ENCODE assay signal across 15 cellular contexts in the genomic region with DNA sequence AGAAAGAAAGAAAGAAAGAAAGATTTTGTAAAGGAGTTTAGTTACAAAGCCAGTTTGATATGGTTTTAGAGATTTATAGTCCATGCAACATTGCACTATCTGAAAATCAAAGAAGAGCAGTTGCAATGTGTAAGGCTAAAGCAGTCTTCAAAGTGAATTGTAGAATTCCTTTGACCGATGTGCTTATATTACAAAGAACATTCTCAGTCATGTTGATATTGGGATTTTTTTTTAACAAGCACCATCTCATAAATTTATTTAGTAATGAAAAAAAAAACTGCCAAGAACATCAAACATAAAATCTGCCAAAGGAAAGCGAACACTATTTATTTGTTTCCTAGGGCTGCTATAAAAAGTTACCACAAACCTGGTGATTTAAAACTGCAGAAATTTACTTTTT.
DNase-seq lines count a peak whose midpoint lies in the region; ATAC-seq and TF ChIP-seq lines count a peak whose summit lies in the region.
"Had no signal": no experiment of that assay in that cellular context is flagged by ENCODE, and none has a peak within 500 bp of the region (broad histone marks: within the 10 kb centered on the region; RNA-seq: fewer than 3 reads in every experiment).

No MANE protein-coding gene starts in this region.

- H3K14ac ChIP-seq in neuronal stem cell (ENCODE audit: low read length): no peak overlapping the region

- peak; percentile 25 for ATAC-seq in PC-3
- ATAC-seq: CD8-positive, alpha-beta T cell had no signal

- POLR2A ChIA-PET in Caco-2 (lab: Charles Lee): no interaction called here
- POLR2A ChIA-PET in PC-3 (lab: Charles Lee; ENCODE audit: unreplicated experiment): no interaction called here

- peaks cover 17% of the 10 kb centered on the region for H3K9me3 Mint-ChIP-seq in Caco-2 (ENCODE audit: unreplicated experiment)
- H3K9me3 Mint-ChIP-seq: CD8-positive, alpha-beta T cell had no signal

- no peak overlapping the region for H3K4ac ChIP-seq in neuronal stem cell (ENCODE audit: low read length)

- H3K79me2 ChIP-seq in PC-3 (ENCODE audit: low read length): no peaks in the 10 kb centered on the region

- H3K4me1 ChIP-seq in Caco-2 (0 out of 2 replicates have a peak, but pooled peaks cover 4% of the 10 kb centered on the region), PC-3 (ENCODE audit: insufficient read depth, low read length) (peaks cover 48% of the 10 kb centered on the region), neuronal stem cell (ENCODE audit: control insufficient read depth in 2 of 2, insufficient read depth in 1 of 2, low read depth in 1 of 2, low read length in 2 of 2) (peaks cover 3 to 13% of the 10 kb centered on the region in 2 donors)

- no peak for TF ChIP-seq CTCF in 22Rv1 (IDR thresholded peaks at IDR 0.05)
- TF ChIP-seq CTCF in Caco-2 (IDR thresholded peaks at IDR 0.05; ENCODE audit: insufficient read depth in 1 of 2, low read depth in 1 of 2, low read length in 1 of 2, severe bottlenecking in 1 of 2, unreplicated experiment in 1 of 2): no peak
- no peak for TF ChIP-seq CTCF in PC-3 (conservative IDR thresholded peaks at IDR 0.05; ENCODE audit: low read depth, low read length)

- no peak overlapping the region for H2AK5ac ChIP-seq in neuronal stem cell (ENCODE audit: low read depth, low read length)

- no peaks in the 10 kb centered on the region for H3K79me1 ChIP-seq in neuronal stem cell (ENCODE audit: low read depth, low read length)

- peaks cover 32% of the 10 kb centered on the region for H3K4me1 Mint-ChIP-seq in Caco-2 (ENCODE audit: low read depth, unreplicated experiment)
- H3K4me1 Mint-ChIP-seq: CD4-positive, CD25-positive, alpha-beta regulatory T cell had no signal

- no peak overlapping the region for H2BK5ac ChIP-seq in neuronal stem cell (ENCODE audit: low read length)

- BruUV-seq in Caco-2 (replicated peaks; lab: Mats Ljungman, UMichigan) (no TSS peak), PC-3 (replicated peaks; lab: Mats Ljungman, UMichigan) (no TSS peak)

- no peaks in the 10 kb centered on the region for H3K27me3 Mint-ChIP-seq in Caco-2 (ENCODE audit: insufficient read depth, unreplicated experiment)
- H3K27me3 Mint-ChIP-seq: CD4-positive, CD25-positive, alpha-beta regulatory T cell had no signal

- H4K20me1 ChIP-seq in PC-3 (ENCODE audit: low read length): no peaks in the 10 kb centered on the region

- no CpG with 5 or more reads among the region's 2 CpGs for WGBS in neuronal stem cell (ENCODE audit: extremely low coverage in 2 of 2, insufficient read length in 2 of 2, insufficient replicate concordance in 1 of 2), 2 donors

- peak overlapping the region; percentile 72 for H3K27ac Mint-ChIP-seq in Caco-2 (ENCODE audit: unreplicated experiment)
- H3K27ac Mint-ChIP-seq: CD4-positive, CD25-positive, alpha-beta regulatory T cell; CD8-positive, alpha-beta T cell had no signal

- no peak overlapping the region for H4K8ac ChIP-seq in neuronal stem cell (ENCODE audit: low read depth, low read length)

- no peak overlapping the region for H3K4me3 Mint-ChIP-seq in Caco-2 (ENCODE audit: unreplicated experiment)
- H3K4me3 Mint-ChIP-seq: CD4-positive, CD25-positive, alpha-beta regulatory T cell; CD8-positive, alpha-beta T cell had no signal

- CTCF ChIA-PET in Caco-2 (lab: Charles Lee) (no interaction called here), PC-3 (lab: Charles Lee) (no interaction called here)

- no peak overlapping the region for H3K23ac ChIP-seq in neuronal stem cell (ENCODE audit: low read depth, low read length, poor library complexity)

- H3K27me3 ChIP-seq in Caco-2 (replicated peaks; ENCODE audit: control insufficient read depth, insufficient read depth, low read length) (no peaks in the 10 kb centered on the region), PC-3 (ENCODE audit: low read length) (no peaks in the 10 kb centered on the region), neuronal stem cell (ENCODE audit: control insufficient read depth in 3 of 3, insufficient read depth in 3 of 3, low read depth in 1 of 3, low read length in 3 of 3) (no peaks in the 10 kb centered on the region)

- no peak overlapping the region for H2BK120ac ChIP-seq in neuronal stem cell (ENCODE audit: low read depth, low read length)

- H2BK15ac ChIP-seq in neuronal stem cell (ENCODE audit: low read length): no peak overlapping the region

- H3K27ac ChIP-seq in 22Rv1: peak overlapping the region; percentile 33
- peak overlapping the region; percentile 93 for H3K27ac ChIP-seq in PC-3 (ENCODE audit: low read length)
- no peak overlapping the region for H3K27ac ChIP-seq in neuronal stem cell (replicated peaks; ENCODE audit: low read length)

- H3K9ac ChIP-seq in PC-3 (ENCODE audit: low read length): no peak overlapping the region; the same call in 1 of the 2 replicates
- no peak overlapping the region for H3K9ac ChIP-seq in neuronal stem cell (ENCODE audit: low read depth, low read length, poor library complexity)

- peak overlapping the region; percentile 79 for H3K4me2 ChIP-seq in PC-3 (ENCODE audit: low read length)
- no peak overlapping the region for H3K4me2 ChIP-seq in neuronal stem cell (ENCODE audit: insufficient read depth, low read length, poor library complexity, severe bottlenecking)

- DNase-seq in Caco-2 (no peak), PC-3 (peak; percentile 37), neuronal stem cell (ENCODE audit: low spot score) (no peak), DMS 273 treated with DMSO at 0.1 percent for 48 hours (lab: John Stamatoyannopoulos, UW) (no peak)
- no peak for DNase-seq in activated CD4-positive, CD25-positive, alpha-beta regulatory T cell treated with anti-CD3 and anti-CD28 coated beads, Interleukin-2, amount 50 U/mL, for 72 hours
- DNase-seq in activated CD4-positive, alpha-beta T cell treated with anti-CD3 and anti-CD28 coated beads for 4 hours: no peak
- DNase-seq: C1 segment of cervical spinal cord; CD4-positive, CD25-positive, alpha-beta regulatory T cell; CD8-positive, alpha-beta T cell; DMS153; DND-41; GOT3; H7; HCEC 1CT had no signal

- intact Hi-C loops in Caco-2 (cut with micrococcal nuclease; ENCODE audit: unreplicated experiment): no loop called here
- intact Hi-C loops in PC-3 (cut with micrococcal nuclease): loop anchor here (1.0 to 2.0 kb wide), 4 partner anchors 14 to 248 kb away; no protein-coding TSS in a partner anchor

- H3F3A ChIP-seq in PC-3 (ENCODE audit: low read length, unreplicated experiment): peaks cover 3% of the 10 kb centered on the region

- H3K18ac ChIP-seq in neuronal stem cell (ENCODE audit: low read length): no peak overlapping the region

- peaks cover 2% of the 10 kb centered on the region; the same call in 1 of the 2 replicates for H3K9me3 ChIP-seq in Caco-2
- no peaks in the 10 kb centered on the region for H3K9me3 ChIP-seq in PC-3 (ENCODE audit: low read length)
- H3K9me3 ChIP-seq in neuronal stem cell (replicated peaks in 1 of 2; ENCODE audit: control insufficient read depth in 2 of 2, insufficient read depth in 1 of 2, low read depth in 1 of 2, low read length in 2 of 2): no peaks in the 10 kb centered on the region

- H3K9me2 ChIP-seq in PC-3 (replicated peaks; ENCODE audit: low read length): no peaks in the 10 kb centered on the region

- 0 out of 2 replicates have a peak overlapping the region, but pooled peaks have one; percentile 24 for H2AFZ ChIP-seq in PC-3 (ENCODE audit: low read length)
- peak overlapping the region; percentile 39 for H2AFZ ChIP-seq in neuronal stem cell (ENCODE audit: low read length)

- H3K36me3 Mint-ChIP-seq in Caco-2 (ENCODE audit: insufficient read depth, unreplicated experiment): no peaks in the 10 kb centered on the region
- H3K36me3 Mint-ChIP-seq: CD4-positive, CD25-positive, alpha-beta regulatory T cell; CD8-positive, alpha-beta T cell had no signal

- H3K36me3 ChIP-seq in Caco-2 (ENCODE audit: control insufficient read depth, insufficient read depth, low read length) (no peaks in the 10 kb centered on the region), PC-3 (ENCODE audit: low read depth, low read length) (no peaks in the 10 kb centered on the region), neuronal stem cell (replicated peaks in 1 of 2; ENCODE audit: control insufficient read depth in 2 of 2, insufficient read depth in 2 of 2, low read length in 2 of 2) (no peaks in the 10 kb centered on the region)

- H2BK12ac ChIP-seq in neuronal stem cell (ENCODE audit: low read length): no peak overlapping the region

- H4K91ac ChIP-seq in neuronal stem cell (ENCODE audit: low read depth, low read length, poor library complexity): no peak overlapping the region

- no peak overlapping the region for H3K4me3 ChIP-seq in Caco-2 (ENCODE audit: low read depth, low read length)
- H3K4me3 ChIP-seq in PC-3 (ENCODE audit: low read length): no peak overlapping the region
- no peak overlapping the region for H3K4me3 ChIP-seq in neuronal stem cell (ENCODE audit: low read length in 2 of 2)
